ENCODE assay signal across 16 cellular contexts in the genomic region with DNA sequence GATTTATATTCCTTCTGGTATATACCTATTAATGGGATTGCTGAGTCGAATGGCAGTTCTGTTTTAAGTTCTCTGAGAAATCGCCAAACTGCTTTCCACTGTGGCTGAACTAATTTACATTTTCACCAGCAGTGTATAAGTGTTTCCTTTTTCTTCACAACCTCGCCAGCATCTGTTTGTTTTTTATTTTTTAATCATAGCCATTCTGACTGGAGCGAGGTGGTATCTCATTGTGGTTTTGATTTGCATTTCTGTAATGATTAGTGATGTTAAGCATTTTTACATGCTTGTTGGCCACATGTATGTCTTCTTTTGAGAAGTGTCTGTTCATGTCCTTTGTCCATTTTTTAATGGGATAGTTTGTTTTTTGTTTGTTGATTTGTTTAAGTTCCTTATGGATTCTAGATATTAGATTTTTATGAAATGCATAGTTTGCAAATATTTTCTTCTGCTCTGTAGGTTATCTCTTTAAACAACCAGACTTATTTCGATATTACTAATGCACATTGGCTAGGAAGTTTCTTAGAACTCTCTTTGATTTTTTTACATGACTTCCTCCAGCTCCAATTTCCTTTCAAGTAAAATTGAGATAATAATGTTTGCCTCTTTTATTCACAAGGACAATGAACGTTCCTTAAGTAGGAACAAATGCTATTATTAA. TPM values are rescaled to one million over a fixed set of nuclear protein-coding genes. Genes with fewer than 3 reads are reported as not detected.
DNase-seq lines count a peak whose midpoint lies in the region; ATAC-seq lines count a peak whose summit lies in the region.
"Had no signal": no experiment of that assay in that cellular context is flagged by ENCODE, and none has a peak within 500 bp of the region (broad histone marks: within the 10 kb centered on the region; RNA-seq: fewer than 3 reads in every experiment).

No MANE protein-coding gene starts in this region.

- ATAC-seq in GM19023 (IDR thresholded peaks at IDR 0.05; ENCODE audit: unreplicated experiment) (peak; percentile 70), GM21529 (IDR thresholded peaks at IDR 0.05; ENCODE audit: unreplicated experiment) (peak; percentile 78), HG03097 (IDR thresholded peaks at IDR 0.05; ENCODE audit: low FRiP score, unreplicated experiment) (peak; percentile 71), T-helper 17 cell (no peak), GM18520 (IDR thresholded peaks at IDR 0.05; ENCODE audit: unreplicated experiment) (no peak)

- DNase-seq in T-helper 17 cell = no peak
- DNase-seq in H4 (ENCODE audit: low spot score) = no peak
- DNase-seq in stimulated activated CD4-positive, alpha-beta T cell treated with anti-CD3 and anti-CD28 coated beads, Interleukin-4, amount 100 ng/mL, for 1 hour = no peak
- DNase-seq: adrenal gland; CD4-positive, alpha-beta T cell; mesenchymal stem cell; MM.1S; thyroid gland had no signal

- no peak overlapping the region for H3K4me3 Mint-ChIP-seq in T-helper 17 cell
- H3K4me3 Mint-ChIP-seq: CD4-positive, alpha-beta T cell had no signal

- H3K27me3 Mint-ChIP-seq in T-helper 17 cell = peaks cover 17% of the 10 kb centered on the region
- H3K27me3 Mint-ChIP-seq: CD4-positive, alpha-beta T cell had no signal

- peaks cover 2% of the 10 kb centered on the region for H3K4me1 Mint-ChIP-seq in T-helper 17 cell

- H3K9me3 ChIP-seq in T-helper 17 cell (ENCODE audit: control insufficient read depth, low read length, poor library complexity, severe bottlenecking) = no peaks in the 10 kb centered on the region
- H3K9me3 ChIP-seq: adrenal gland, thyroid gland had no signal

- H3K36me3 Mint-ChIP-seq in T-helper 17 cell (ENCODE audit: low read depth) = peaks cover 2% of the 10 kb centered on the region

- peak overlapping the region; percentile 43 for H3K27ac Mint-ChIP-seq in T-helper 17 cell
- H3K27ac Mint-ChIP-seq: CD4-positive, alpha-beta T cell had no signal

RNA-seq across cellular contexts. Expression of gene VNN1, which starts 12.2 kb away (rescaled TPM):
- total RNA-seq in T-helper 17 cell = under 1 TPM; 0.22 to 0.42 TPM
- total RNA-seq in H4 (2014; rRNA removed; shearing (Covaris generic)) = not detected in 2 replicates
- total RNA-seq: CD4-positive, alpha-beta T cell; fibroblast of lung; G401; osteocyte; T-helper 2 cell treated with Interferon-gamma antibody and Interleukin-4, amounts not matched to agents 100 ng/mL and 5 ng/mL, for 36 hours had no signal

RNA-seq across cellular contexts. Expression of gene VNN2, which starts 31.6 kb away (rescaled TPM):
- 1 to 10 TPM; 2.1 to 5.2 TPM for total RNA-seq in T-helper 17 cell
- total RNA-seq in H4 (2014; rRNA removed; shearing (Covaris generic)) = 0.10 and 0.68 TPM in 2 replicates
- total RNA-seq: G401, osteocyte had no signal

Comparison
In these comparisons a context has a peak if more than half of its experiments do, and no peak if none do; other contexts are left out.
1. ATAC-seq: peak in GM19023 (single experiment), GM21529 (single experiment) and HG03097 (single experiment); none in T-helper 17 cell (single experiment) and GM18520 (single experiment).